Comparison of ENCODE assay signal across 8 cellular contexts in the genomic region with DNA sequence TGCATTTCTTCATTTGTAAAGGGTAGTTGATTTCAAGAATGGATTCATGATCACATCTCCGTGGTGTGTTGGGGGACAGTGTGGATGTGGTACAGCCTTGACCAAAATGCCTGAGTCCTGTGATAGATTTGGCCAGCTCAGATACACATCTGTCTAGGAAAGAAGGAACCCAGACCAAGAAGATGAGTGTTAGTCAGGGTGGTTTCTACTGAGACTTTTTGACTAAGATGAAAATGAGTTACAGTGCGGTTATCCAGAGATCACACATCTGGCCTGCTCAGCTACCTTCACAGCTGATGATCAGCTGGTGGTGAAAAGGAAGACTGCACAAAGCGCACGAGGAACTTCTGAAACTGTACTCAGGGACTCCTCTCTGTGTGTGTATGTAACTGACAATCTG.
DNase-seq lines count a peak whose midpoint lies in the region; ATAC-seq and TF ChIP-seq lines count a peak whose summit lies in the region.

No MANE protein-coding gene starts in this region.

- H3K27me3 Mint-ChIP-seq in CD14-positive monocyte (ENCODE audit: low read depth in 3 of 3) (peaks cover 0 to 2% (median 0%) of the 10 kb centered on the region in 3 donors), naive B cell (peaks cover 66 to 79% (median 75%) of the 10 kb centered on the region in 3 donors)

- intact Hi-C loops in CD14-positive monocyte (cut with micrococcal nuclease): loop anchor here in 1 of 2 donors (5.0 kb wide), 2 partner anchors 35 to 65 kb away; no protein-coding TSS in a partner anchor

- TF ChIP-seq CTCF in CD14-positive monocyte (IDR thresholded peaks at IDR 0.05): no peak

- H3K4me1 Mint-ChIP-seq in CD14-positive monocyte: peaks cover 72% of the 10 kb centered on the region
- H3K4me1 Mint-ChIP-seq in naive B cell: peaks cover 21 to 28% (median 24%) of the 10 kb centered on the region in 3 donors

- DNase-seq in CD14-positive monocyte (ENCODE audit: low spot score): no peak
- DNase-seq in activated CD8-positive, alpha-beta memory T cell treated with anti-CD3 and anti-CD28 coated beads, Interleukin-2, amount 50 U/mL, for 24 hours (ENCODE audit: extremely low read depth): peak; percentile 49
- peak; percentile 33 for DNase-seq in naive B cell
- no peak for DNase-seq in epidermal melanocyte (ENCODE audit: insufficient read length, low spot score)
- DNase-seq in NCI-H2107 (lab: John Stamatoyannopoulos, UW): no peak
- DNase-seq in NCI-H524 (lab: John Stamatoyannopoulos, UW): no peak

- peak overlapping the region; percentile 90 to 97 (median 95) for H3K27ac Mint-ChIP-seq in CD14-positive monocyte
- peak overlapping the region in 4 of 6 donors; percentile 12 to 82 (median 48) for H3K27ac Mint-ChIP-seq in naive B cell

- H3K36me3 Mint-ChIP-seq in CD14-positive monocyte (peaks cover 14 to 17% of the 10 kb centered on the region in 2 donors), naive B cell (peaks cover 4 to 7% of the 10 kb centered on the region in 2 donors)

- peak; percentile 91 for ATAC-seq in GM19395 (IDR thresholded peaks at IDR 0.05; ENCODE audit: unreplicated experiment)
- peak; percentile 87 for ATAC-seq in HG03439 (IDR thresholded peaks at IDR 0.05; ENCODE audit: unreplicated experiment)
- ATAC-seq in naive B cell (ENCODE audit: low read depth in 2 of 2): peak; percentile 67 to 68

- no peaks in the 10 kb centered on the region for H3K9me3 Mint-ChIP-seq in CD14-positive monocyte
- peaks cover 0 to 4% (median 0%) of the 10 kb centered on the region in 7 donors for H3K9me3 Mint-ChIP-seq in naive B cell

- H3K4me3 Mint-ChIP-seq in CD14-positive monocyte (peak overlapping the region; percentile 71 to 86), naive B cell (peak overlapping the region; percentile 34 to 81 (median 70))

Comparison
In these comparisons a context has a peak if more than half of its experiments do, and no peak if none do; other contexts are left out.
1. DNase-seq: peak in activated CD8-positive, alpha-beta memory T cell treated with anti-CD3 and anti-CD28 coated beads, Interleukin-2, amount 50 U/mL, for 24 hours (single experiment) and naive B cell (single experiment); none in CD14-positive monocyte (single experiment), epidermal melanocyte (single experiment), NCI-H2107 (single experiment) and NCI-H524 (0 of 2).
2. Peak in every context shown above with its lines, with median percentiles within 50 percentile points of each other: ATAC-seq.